Comparison of ENCODE assay signal across 11 cellular contexts in the genomic region with DNA sequence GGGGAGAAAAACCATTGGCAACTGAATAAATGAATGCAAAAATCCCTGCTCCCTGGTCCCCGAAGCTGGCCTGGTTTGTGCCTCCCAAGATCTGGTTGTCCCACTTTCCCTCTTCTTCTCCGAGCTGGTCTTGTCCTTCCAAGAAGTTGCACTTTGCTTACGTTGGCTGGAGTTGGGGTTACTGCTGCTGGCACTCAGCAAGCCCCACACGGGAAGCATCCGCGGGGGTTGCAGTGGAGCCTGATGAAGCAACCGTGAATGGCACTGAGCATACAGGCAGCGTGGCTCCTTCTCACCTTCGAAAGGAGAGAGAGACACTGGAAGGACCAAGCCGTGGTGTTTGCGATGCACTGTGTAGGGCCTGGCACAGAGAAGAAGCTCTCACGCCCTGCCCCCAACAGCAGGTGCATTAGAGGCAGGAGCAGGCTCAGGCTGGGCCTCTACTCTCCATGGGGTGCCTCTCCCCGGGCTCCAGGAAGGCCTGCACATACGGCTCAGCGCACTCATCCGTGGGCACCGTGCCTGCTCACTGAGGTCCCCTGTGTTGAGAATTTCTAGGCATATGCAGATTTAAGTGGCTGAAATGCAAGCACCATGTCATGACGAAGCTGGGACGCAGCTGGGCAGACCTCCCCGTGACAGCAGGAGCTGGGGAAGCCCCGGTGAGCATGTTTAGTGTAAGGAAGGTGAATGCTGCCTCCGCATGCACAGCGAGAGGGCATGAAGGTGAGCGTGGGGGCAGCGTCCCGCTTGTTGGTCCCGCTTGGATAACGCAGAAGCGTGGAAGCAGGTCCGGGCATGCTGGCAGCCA. TPM values are rescaled to one million over a fixed set of nuclear protein-coding genes. Genes with fewer than 3 reads are reported as not detected.
DNase-seq lines count a peak whose midpoint lies in the region; ATAC-seq and TF ChIP-seq lines count a peak whose summit lies in the region.
"Had no signal": no experiment of that assay in that cellular context is flagged by ENCODE, and none has a peak within 500 bp of the region (broad histone marks: within the 10 kb centered on the region; RNA-seq: fewer than 3 reads in every experiment).

No MANE protein-coding gene starts in this region.

- peaks cover 9% of the 10 kb centered on the region for H3K27me3 Mint-ChIP-seq in activated CD4-positive, alpha-beta T cell treated with anti-CD3 and anti-CD28 coated beads, Interleukin-2, amount 10 ng/mL, durations not matched to agents 7 days and 5 days

- H3K27me3 ChIP-seq in transverse colon (peaks cover 8% of the 10 kb centered on the region), uterus (no peaks in the 10 kb centered on the region)

- POLR2A ChIA-PET in activated CD4-positive, alpha-beta T cell treated with anti-CD3 and anti-CD28 coated beads, Interleukin-2, amount 10 ng/mL, durations not matched to agents 7 days and 5 days (lab: Charles Lee), result no interaction called here

- intact Hi-C loops in transverse colon (cut with DNase I; ENCODE audit: low total_unique reads) (no loop called here), uterus (cut with DNase I; ENCODE audit: low total_unique reads) (no loop called here)

- no peak for TF ChIP-seq RAD21 in Ishikawa (IDR thresholded peaks at IDR 0.05; ENCODE audit: low read depth)

- TF ChIP-seq POLR2A in transverse colon (IDR thresholded peaks at IDR 0.05) (no peak), uterus (IDR thresholded peaks at IDR 0.05) (no peak)

- no peak for DNase-seq in activated CD4-positive, alpha-beta T cell treated with anti-CD3 and anti-CD28 coated beads, Interleukin-2, amount 10 ng/mL, durations not matched to agents 7 days and 5 days
- no peak for DNase-seq in activated CD4-positive, alpha-beta T cell treated with anti-CD3 and anti-CD28 coated beads, Interleukin-2, amount 50 U/mL, for 1 hour
- DNase-seq in transverse colon, result peak; percentile 25
- no peak for DNase-seq in activated CD4-positive, alpha-beta T cell treated with anti-CD3 and anti-CD28 coated beads for 1 hour
- DNase-seq in uterus, result no peak
- DNase-seq: activated CD4-positive, CD25-positive, alpha-beta regulatory T cell treated with anti-CD3 and anti-CD28 coated beads, Interleukin-2, amount 50 U/mL, for 72 hours had no signal

- in situ Hi-C loops in transverse colon (cut with MboI; ENCODE audit: low pct_ligation_motif_present in 1 of 4, low pct_unique_long_range_greater_than_20kb in 1 of 4, low sequenced_read_pairs in 3 of 4), result loop anchor here in 1 of 4 donors (25.0 kb wide), 1 partner anchor 137 kb away; no protein-coding TSS in a partner anchor

- H3K4me3 ChIP-seq in transverse colon (no peak overlapping the region), uterus (no peak overlapping the region)

- peak overlapping the region; percentile 19 for H3K27ac Mint-ChIP-seq in activated CD4-positive, alpha-beta T cell treated with anti-CD3 and anti-CD28 coated beads, Interleukin-2, amount 10 ng/mL, durations not matched to agents 7 days and 5 days

- TF ChIP-seq CTCF in VCaP (conservative IDR thresholded peaks at IDR 0.05), result no peak
- TF ChIP-seq CTCF in transverse colon (IDR thresholded peaks at IDR 0.05), result no peak
- no peak for TF ChIP-seq CTCF in uterus (IDR thresholded peaks at IDR 0.05)

- H3K4me1 ChIP-seq in transverse colon (no peaks in the 10 kb centered on the region), uterus (no peaks in the 10 kb centered on the region)

- H3K4me1 Mint-ChIP-seq in activated CD4-positive, alpha-beta T cell treated with anti-CD3 and anti-CD28 coated beads, Interleukin-2, amount 10 ng/mL, durations not matched to agents 7 days and 5 days, result peaks cover 5% of the 10 kb centered on the region

- H3K27ac ChIP-seq in VCaP (peak overlapping the region; percentile 48; the same call in 1 of the 2 replicates), transverse colon (no peak overlapping the region), uterus (no peak overlapping the region)

- WGBS in transverse colon (ENCODE audit: low coverage in 1 of 2), 2 donors, result 60 to 67% methylated on average over 2 to 30 of the region's 30 CpGs

- CTCF ChIA-PET in activated CD4-positive, alpha-beta T cell treated with anti-CD3 and anti-CD28 coated beads, Interleukin-2, amount 10 ng/mL, durations not matched to agents 7 days and 5 days (lab: Charles Lee), result no interaction called here

- TF ChIP-seq EP300 in Ishikawa (IDR thresholded peaks at IDR 0.05; ENCODE audit: borderline replicate concordance) (peak; percentile 97), transverse colon (IDR thresholded peaks at IDR 0.05; ENCODE audit: low read depth) (no peak)

- no peak overlapping the region for H3K4me3 Mint-ChIP-seq in activated CD4-positive, alpha-beta T cell treated with anti-CD3 and anti-CD28 coated beads, Interleukin-2, amount 10 ng/mL, durations not matched to agents 7 days and 5 days
- H3K4me3 Mint-ChIP-seq: central memory CD8-positive, alpha-beta T cell had no signal

- H3K36me3 Mint-ChIP-seq in activated CD4-positive, alpha-beta T cell treated with anti-CD3 and anti-CD28 coated beads, Interleukin-2, amount 10 ng/mL, durations not matched to agents 7 days and 5 days (ENCODE audit: low read depth), result no peaks in the 10 kb centered on the region

- no peaks in the 10 kb centered on the region for H3K9me3 Mint-ChIP-seq in activated CD4-positive, alpha-beta T cell treated with anti-CD3 and anti-CD28 coated beads, Interleukin-2, amount 10 ng/mL, durations not matched to agents 7 days and 5 days
- H3K9me3 Mint-ChIP-seq: central memory CD8-positive, alpha-beta T cell had no signal

- no peaks in the 10 kb centered on the region for H3K9me3 ChIP-seq in transverse colon
- no peaks in the 10 kb centered on the region for H3K9me3 ChIP-seq in uterus

- no peak for ATAC-seq in HG03521 (IDR thresholded peaks at IDR 0.05; ENCODE audit: unreplicated experiment)

- H3K36me3 ChIP-seq in transverse colon (no peaks in the 10 kb centered on the region), uterus (no peaks in the 10 kb centered on the region)

TF ChIP-seq in Ishikawa, 13 proteins besides CTCF, POLR2A, EP300 and RAD21:
- TF ChIP-seq TEAD4 (IDR thresholded peaks at IDR 0.05) (peak; percentile 91), ZBTB7A (IDR thresholded peaks at IDR 0.05; ENCODE audit: low read depth) (no peak), TCF12 (IDR thresholded peaks at IDR 0.05; ENCODE audit: low read depth) (peak; percentile 100), EGR1 (IDR thresholded peaks at IDR 0.05) (peak; percentile 34; the same call in 1 of the 2 replicates), NFIC (IDR thresholded peaks at IDR 0.05) (peak; percentile 97), MAX (IDR thresholded peaks at IDR 0.05) (peak; percentile 86), TAF1 (IDR thresholded peaks at IDR 0.05; ENCODE audit: low read depth) (no peak), CREB1 (IDR thresholded peaks at IDR 0.05; ENCODE audit: low read depth) (peak; percentile 67), FOXM1 (IDR thresholded peaks at IDR 0.05; ENCODE audit: borderline replicate concordance, low read depth) (peak; percentile 82), YY1 (IDR thresholded peaks at IDR 0.05; ENCODE audit: low read depth) (peak; percentile 58; the same call in 1 of the 2 replicates), CEBPB (IDR thresholded peaks at IDR 0.05) (peak; percentile 53; the same call in 1 of the 2 replicates)
- TF ChIP-seq, protein P1, sequence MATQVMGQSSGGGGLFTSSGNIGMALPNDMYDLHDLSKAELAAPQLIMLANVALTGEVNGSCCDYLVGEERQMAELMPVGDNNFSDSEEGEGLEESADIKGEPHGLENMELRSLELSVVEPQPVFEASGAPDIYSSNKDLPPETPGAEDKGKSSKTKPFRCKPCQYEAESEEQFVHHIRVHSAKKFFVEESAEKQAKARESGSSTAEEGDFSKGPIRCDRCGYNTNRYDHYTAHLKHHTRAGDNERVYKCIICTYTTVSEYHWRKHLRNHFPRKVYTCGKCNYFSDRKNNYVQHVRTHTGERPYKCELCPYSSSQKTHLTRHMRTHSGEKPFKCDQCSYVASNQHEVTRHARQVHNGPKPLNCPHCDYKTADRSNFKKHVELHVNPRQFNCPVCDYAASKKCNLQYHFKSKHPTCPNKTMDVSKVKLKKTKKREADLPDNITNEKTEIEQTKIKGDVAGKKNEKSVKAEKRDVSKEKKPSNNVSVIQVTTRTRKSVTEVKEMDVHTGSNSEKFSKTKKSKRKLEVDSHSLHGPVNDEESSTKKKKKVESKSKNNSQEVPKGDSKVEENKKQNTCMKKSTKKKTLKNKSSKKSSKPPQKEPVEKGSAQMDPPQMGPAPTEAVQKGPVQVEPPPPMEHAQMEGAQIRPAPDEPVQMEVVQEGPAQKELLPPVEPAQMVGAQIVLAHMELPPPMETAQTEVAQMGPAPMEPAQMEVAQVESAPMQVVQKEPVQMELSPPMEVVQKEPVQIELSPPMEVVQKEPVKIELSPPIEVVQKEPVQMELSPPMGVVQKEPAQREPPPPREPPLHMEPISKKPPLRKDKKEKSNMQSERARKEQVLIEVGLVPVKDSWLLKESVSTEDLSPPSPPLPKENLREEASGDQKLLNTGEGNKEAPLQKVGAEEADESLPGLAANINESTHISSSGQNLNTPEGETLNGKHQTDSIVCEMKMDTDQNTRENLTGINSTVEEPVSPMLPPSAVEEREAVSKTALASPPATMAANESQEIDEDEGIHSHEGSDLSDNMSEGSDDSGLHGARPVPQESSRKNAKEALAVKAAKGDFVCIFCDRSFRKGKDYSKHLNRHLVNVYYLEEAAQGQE (IDR thresholded peaks at IDR 0.05; ENCODE audit: low read depth), result no peak
- TF ChIP-seq, protein P2, sequence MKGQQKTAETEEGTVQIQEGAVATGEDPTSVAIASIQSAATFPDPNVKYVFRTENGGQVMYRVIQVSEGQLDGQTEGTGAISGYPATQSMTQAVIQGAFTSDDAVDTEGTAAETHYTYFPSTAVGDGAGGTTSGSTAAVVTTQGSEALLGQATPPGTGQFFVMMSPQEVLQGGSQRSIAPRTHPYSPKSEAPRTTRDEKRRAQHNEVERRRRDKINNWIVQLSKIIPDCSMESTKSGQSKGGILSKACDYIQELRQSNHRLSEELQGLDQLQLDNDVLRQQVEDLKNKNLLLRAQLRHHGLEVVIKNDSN (IDR thresholded peaks at IDR 0.05), result no peak
TF ChIP-seq in Ishikawa: peak in this region for 9.

RNA-seq across cellular contexts. Expression of gene CA5A, which starts 12.1 kb away (rescaled TPM):
- total RNA-seq in activated CD4-positive, alpha-beta T cell treated with anti-CD3 and anti-CD28 coated beads, Interleukin-2, amount 10 ng/mL, durations not matched to agents 7 days and 5 days, result not detected
- total RNA-seq in transverse colon (not detected), uterus (not detected)
- total RNA-seq: urinary bladder had no signal

RNA-seq across cellular contexts. Expression of gene BANP, which starts 27.0 kb away (rescaled TPM):
- 10 to 100 TPM; 43.2 to 45.5 TPM for total RNA-seq in activated CD4-positive, alpha-beta T cell treated with anti-CD3 and anti-CD28 coated beads, Interleukin-2, amount 10 ng/mL, durations not matched to agents 7 days and 5 days
- 10 to 100 TPM; 15.3 to 25.1 (median 18.7) TPM for total RNA-seq in transverse colon
- 10 to 100 TPM in 3 of 4 donors, 1 to 10 TPM in 1; 7.4 to 45.5 (median 20.3) TPM for total RNA-seq in uterus

RNA-seq across cellular contexts. Expression of gene SLC7A5, which starts 54.9 kb away (rescaled TPM):
- 10 to 100 TPM; 73.1 to 77.1 TPM for total RNA-seq in activated CD4-positive, alpha-beta T cell treated with anti-CD3 and anti-CD28 coated beads, Interleukin-2, amount 10 ng/mL, durations not matched to agents 7 days and 5 days
- 1 to 10 TPM; 2.7 to 7.0 (median 5.7) TPM for total RNA-seq in transverse colon
- total RNA-seq in uterus, result 1 to 10 TPM in 2 of 4 donors, under 1 TPM in 1, not detected in 1; 0.88 to 2.0 (median 1.3) TPM

Comparison
In these comparisons a context has a peak if more than half of its experiments do, and no peak if none do; other contexts are left out.
1. RNA of gene SLC7A5, which starts 54.9 kb away (total RNA-seq): 73.1 to 77.1 TPM in activated CD4-positive, alpha-beta T cell treated with anti-CD3 and anti-CD28 coated beads, Interleukin-2, amount 10 ng/mL, durations not matched to agents 7 days and 5 days; 2.7 to 7.0 TPM in transverse colon and 0.88 to 2.0 TPM in uterus; every median in the first group is over 4 times any median in the second.